ENCODE assay signal across 1 cellular context in the genomic region with DNA sequence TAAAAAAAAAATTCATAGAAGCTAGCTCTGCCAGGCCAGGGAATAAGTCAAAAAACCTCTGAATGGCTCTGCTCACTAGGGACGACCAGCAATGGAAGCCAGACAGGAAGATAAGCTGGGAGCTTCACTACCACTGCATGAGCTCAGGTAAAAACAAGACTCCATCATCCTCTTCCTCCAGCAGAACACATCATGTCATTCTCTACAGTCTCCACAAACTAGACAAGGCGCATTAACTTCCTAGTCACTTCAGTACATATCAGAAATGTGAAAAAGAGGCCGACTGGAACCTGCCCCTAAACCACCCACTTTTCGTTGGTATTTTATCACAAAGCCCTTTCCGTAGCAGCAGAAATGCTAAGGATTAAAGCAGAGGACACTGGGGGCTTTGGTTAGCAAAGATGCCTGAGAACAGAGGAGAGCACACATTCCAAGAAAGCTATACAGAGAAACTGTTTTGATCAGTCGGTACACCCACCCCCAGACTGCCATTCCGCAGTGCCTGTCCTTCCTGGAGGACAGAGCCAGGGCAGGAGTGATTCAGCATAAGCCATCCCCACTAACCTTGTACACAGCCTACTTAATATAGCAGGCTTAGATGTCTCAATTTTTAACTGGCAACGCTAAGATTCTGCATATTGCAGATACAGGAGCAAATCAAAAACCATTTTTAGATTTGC.
TF ChIP-seq lines count a peak whose summit lies in the region.

No MANE protein-coding gene starts in this region.

TF ChIP-seq in K562, 482 proteins besides CTCF, POLR2A, EP300 and RAD21 (continued from another document and continues in another):
- TF ChIP-seq, protein P1, sequence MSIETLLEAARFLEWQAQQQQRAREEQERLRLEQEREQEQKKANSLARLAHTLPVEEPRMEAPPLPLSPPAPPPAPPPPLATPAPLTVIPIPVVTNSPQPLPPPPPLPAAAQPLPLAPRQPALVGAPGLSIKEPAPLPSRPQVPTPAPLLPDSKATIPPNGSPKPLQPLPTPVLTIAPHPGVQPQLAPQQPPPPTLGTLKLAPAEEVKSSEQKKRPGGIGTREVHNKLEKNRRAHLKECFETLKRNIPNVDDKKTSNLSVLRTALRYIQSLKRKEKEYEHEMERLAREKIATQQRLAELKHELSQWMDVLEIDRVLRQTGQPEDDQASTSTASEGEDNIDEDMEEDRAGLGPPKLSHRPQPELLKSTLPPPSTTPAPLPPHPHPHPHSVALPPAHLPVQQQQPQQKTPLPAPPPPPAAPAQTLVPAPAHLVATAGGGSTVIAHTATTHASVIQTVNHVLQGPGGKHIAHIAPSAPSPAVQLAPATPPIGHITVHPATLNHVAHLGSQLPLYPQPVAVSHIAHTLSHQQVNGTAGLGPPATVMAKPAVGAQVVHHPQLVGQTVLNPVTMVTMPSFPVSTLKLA (conservative IDR thresholded peaks at IDR 0.05): no peak; a peak in 1 of 4 replicates
- TF ChIP-seq, protein P2, sequence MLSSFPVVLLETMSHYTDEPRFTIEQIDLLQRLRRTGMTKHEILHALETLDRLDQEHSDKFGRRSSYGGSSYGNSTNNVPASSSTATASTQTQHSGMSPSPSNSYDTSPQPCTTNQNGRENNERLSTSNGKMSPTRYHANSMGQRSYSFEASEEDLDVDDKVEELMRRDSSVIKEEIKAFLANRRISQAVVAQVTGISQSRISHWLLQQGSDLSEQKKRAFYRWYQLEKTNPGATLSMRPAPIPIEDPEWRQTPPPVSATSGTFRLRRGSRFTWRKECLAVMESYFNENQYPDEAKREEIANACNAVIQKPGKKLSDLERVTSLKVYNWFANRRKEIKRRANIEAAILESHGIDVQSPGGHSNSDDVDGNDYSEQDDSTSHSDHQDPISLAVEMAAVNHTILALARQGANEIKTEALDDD (IDR thresholded peaks at IDR 0.05): peak; percentile 84
- TF ChIP-seq PYGO2 (tag; IDR thresholded peaks at IDR 0.05): no peak
- TF ChIP-seq SMARCC2 (IDR thresholded peaks at IDR 0.05; ENCODE audit: low read depth): 0 out of 2 replicates have a peak, but pooled peaks have one; percentile 57
- TF ChIP-seq IFI16 (CRISPR knock-in tag; IDR thresholded peaks at IDR 0.05): no peak
- no peak for TF ChIP-seq ESRRB (CRISPR knock-in tag; IDR thresholded peaks at IDR 0.05; ENCODE audit: borderline replicate concordance)
- TF ChIP-seq NR4A1 (CRISPR knock-in tag; IDR thresholded peaks at IDR 0.05): no peak
- TF ChIP-seq NR4A1 (tag; IDR thresholded peaks at IDR 0.05): no peak
- TF ChIP-seq ZNF785 (CRISPR knock-in tag; IDR thresholded peaks at IDR 0.05): no peak
- TF ChIP-seq RBBP5 (IDR thresholded peaks at IDR 0.05; ENCODE audit: borderline replicate concordance, insufficient read depth, low read length, poor library complexity, severe bottlenecking): peak; percentile 30
- no peak for TF ChIP-seq NUFIP1 (IDR thresholded peaks at IDR 0.05; ENCODE audit: partially characterized antibody)
- no peak for TF ChIP-seq BMI1 (IDR thresholded peaks at IDR 0.05; ENCODE audit: low read length)
- TF ChIP-seq, protein P3, sequence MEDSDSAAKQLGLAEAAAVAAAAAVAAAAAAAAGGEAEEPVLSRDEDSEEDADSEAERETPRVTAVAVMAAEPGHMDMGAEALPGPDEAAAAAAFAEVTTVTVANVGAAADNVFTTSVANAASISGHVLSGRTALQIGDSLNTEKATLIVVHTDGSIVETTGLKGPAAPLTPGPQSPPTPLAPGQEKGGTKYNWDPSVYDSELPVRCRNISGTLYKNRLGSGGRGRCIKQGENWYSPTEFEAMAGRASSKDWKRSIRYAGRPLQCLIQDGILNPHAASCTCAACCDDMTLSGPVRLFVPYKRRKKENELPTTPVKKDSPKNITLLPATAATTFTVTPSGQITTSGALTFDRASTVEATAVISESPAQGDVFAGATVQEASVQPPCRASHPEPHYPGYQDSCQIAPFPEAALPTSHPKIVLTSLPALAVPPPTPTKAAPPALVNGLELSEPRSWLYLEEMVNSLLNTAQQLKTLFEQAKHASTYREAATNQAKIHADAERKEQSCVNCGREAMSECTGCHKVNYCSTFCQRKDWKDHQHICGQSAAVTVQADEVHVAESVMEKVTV (CRISPR knock-in tag; IDR thresholded peaks at IDR 0.05): no peak
- TF ChIP-seq, protein P4, sequence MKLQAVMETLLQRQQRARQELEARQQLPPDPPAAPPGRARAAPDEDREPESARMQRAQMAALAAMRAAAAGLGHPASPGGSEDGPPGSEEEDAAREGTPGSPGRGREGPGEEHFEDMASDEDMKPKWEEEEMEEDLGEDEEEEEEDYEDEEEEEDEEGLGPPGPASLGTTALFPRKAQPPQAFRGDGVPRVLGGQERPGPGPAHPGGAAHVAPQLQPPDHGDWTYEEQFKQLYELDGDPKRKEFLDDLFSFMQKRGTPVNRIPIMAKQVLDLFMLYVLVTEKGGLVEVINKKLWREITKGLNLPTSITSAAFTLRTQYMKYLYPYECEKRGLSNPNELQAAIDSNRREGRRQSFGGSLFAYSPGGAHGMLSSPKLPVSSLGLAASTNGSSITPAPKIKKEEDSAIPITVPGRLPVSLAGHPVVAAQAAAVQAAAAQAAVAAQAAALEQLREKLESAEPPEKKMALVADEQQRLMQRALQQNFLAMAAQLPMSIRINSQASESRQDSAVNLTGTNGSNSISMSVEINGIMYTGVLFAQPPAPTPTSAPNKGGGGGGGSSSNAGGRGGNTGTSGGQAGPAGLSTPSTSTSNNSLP (IDR thresholded peaks at IDR 0.05; ENCODE audit: borderline replicate concordance, low read depth, low read length): no peak
- TF ChIP-seq, protein P5, sequence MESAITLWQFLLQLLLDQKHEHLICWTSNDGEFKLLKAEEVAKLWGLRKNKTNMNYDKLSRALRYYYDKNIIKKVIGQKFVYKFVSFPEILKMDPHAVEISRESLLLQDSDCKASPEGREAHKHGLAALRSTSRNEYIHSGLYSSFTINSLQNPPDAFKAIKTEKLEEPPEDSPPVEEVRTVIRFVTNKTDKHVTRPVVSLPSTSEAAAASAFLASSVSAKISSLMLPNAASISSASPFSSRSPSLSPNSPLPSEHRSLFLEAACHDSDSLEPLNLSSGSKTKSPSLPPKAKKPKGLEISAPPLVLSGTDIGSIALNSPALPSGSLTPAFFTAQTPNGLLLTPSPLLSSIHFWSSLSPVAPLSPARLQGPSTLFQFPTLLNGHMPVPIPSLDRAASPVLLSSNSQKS (CRISPR knock-in tag; IDR thresholded peaks at IDR 0.05): no peak
- TF ChIP-seq, protein P6, sequence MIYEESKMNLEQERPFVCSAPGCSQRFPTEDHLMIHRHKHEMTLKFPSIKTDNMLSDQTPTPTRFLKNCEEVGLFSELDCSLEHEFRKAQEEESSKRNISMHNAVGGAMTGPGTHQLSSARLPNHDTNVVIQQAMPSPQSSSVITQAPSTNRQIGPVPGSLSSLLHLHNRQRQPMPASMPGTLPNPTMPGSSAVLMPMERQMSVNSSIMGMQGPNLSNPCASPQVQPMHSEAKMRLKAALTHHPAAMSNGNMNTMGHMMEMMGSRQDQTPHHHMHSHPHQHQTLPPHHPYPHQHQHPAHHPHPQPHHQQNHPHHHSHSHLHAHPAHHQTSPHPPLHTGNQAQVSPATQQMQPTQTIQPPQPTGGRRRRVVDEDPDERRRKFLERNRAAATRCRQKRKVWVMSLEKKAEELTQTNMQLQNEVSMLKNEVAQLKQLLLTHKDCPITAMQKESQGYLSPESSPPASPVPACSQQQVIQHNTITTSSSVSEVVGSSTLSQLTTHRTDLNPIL (CRISPR knock-in tag; IDR thresholded peaks at IDR 0.05): no peak
- TF ChIP-seq ZNF583 (CRISPR knock-in tag; IDR thresholded peaks at IDR 0.05): no peak
- TF ChIP-seq, protein P7, sequence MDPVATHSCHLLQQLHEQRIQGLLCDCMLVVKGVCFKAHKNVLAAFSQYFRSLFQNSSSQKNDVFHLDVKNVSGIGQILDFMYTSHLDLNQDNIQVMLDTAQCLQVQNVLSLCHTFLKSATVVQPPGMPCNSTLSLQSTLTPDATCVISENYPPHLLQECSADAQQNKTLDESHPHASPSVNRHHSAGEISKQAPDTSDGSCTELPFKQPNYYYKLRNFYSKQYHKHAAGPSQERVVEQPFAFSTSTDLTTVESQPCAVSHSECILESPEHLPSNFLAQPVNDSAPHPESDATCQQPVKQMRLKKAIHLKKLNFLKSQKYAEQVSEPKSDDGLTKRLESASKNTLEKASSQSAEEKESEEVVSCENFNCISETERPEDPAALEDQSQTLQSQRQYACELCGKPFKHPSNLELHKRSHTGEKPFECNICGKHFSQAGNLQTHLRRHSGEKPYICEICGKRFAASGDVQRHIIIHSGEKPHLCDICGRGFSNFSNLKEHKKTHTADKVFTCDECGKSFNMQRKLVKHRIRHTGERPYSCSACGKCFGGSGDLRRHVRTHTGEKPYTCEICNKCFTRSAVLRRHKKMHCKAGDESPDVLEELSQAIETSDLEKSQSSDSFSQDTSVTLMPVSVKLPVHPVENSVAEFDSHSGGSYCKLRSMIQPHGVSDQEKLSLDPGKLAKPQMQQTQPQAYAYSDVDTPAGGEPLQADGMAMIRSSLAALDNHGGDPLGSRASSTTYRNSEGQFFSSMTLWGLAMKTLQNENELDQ (CRISPR knock-in tag; IDR thresholded peaks at IDR 0.05; ENCODE audit: borderline replicate concordance): no peak
- no peak for TF ChIP-seq PCBP2 (IDR thresholded peaks at IDR 0.05; ENCODE audit: low read depth, low read length, poor library complexity, severe bottlenecking)
- TF ChIP-seq ETV6 (IDR thresholded peaks at IDR 0.05; ENCODE audit: borderline replicate concordance in 1 of 2, low read depth in 2 of 2, low read length in 1 of 2): no peak
- no peak for TF ChIP-seq ETV6 (CRISPR knock-in tag; IDR thresholded peaks at IDR 0.05; ENCODE audit: borderline replicate concordance)
- TF ChIP-seq, protein P8, sequence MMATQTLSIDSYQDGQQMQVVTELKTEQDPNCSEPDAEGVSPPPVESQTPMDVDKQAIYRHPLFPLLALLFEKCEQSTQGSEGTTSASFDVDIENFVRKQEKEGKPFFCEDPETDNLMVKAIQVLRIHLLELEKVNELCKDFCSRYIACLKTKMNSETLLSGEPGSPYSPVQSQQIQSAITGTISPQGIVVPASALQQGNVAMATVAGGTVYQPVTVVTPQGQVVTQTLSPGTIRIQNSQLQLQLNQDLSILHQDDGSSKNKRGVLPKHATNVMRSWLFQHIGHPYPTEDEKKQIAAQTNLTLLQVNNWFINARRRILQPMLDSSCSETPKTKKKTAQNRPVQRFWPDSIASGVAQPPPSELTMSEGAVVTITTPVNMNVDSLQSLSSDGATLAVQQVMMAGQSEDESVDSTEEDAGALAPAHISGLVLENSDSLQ (IDR thresholded peaks at IDR 0.05): 0 out of 2 replicates have a peak, but pooled peaks have one; percentile 18
- no peak for TF ChIP-seq STAT5B (CRISPR knock-in tag; IDR thresholded peaks at IDR 0.05)
- TF ChIP-seq SETDB1 (IDR thresholded peaks at IDR 0.05; ENCODE audit: low read length): no peak
- TF ChIP-seq XRCC4 (IDR thresholded peaks at IDR 0.05; ENCODE audit: extremely low read depth, insufficient read depth, insufficient read length): no peak
- 0 out of 2 replicates have a peak, but pooled peaks have one; percentile 36 for TF ChIP-seq ESRRA (IDR thresholded peaks at IDR 0.05; ENCODE audit: borderline replicate concordance, low read depth)
- TF ChIP-seq HMG20B (CRISPR knock-in tag; IDR thresholded peaks at IDR 0.05): no peak
- TF ChIP-seq, protein P9, sequence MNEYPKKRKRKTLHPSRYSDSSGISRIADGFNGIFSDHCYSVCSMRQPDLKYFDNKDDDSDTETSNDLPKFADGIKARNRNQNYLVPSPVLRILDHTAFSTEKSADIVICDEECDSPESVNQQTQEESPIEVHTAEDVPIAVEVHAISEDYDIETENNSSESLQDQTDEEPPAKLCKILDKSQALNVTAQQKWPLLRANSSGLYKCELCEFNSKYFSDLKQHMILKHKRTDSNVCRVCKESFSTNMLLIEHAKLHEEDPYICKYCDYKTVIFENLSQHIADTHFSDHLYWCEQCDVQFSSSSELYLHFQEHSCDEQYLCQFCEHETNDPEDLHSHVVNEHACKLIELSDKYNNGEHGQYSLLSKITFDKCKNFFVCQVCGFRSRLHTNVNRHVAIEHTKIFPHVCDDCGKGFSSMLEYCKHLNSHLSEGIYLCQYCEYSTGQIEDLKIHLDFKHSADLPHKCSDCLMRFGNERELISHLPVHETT (CRISPR knock-in tag; conservative IDR thresholded peaks at IDR 0.05 in 1 of 2, IDR thresholded peaks at IDR 0.05 in 1 of 2): peak in 1 of 2 experiments; percentile 32; a peak in 1 of 4 replicates
- peak; percentile 50 for TF ChIP-seq TEAD4 (IDR thresholded peaks at IDR 0.05; ENCODE audit: low read length)
- TF ChIP-seq TEAD4 (CRISPR knock-in tag; IDR thresholded peaks at IDR 0.05; ENCODE audit: borderline replicate concordance): no peak
- 0 out of 2 replicates have a peak, but pooled peaks have one; percentile 51 for TF ChIP-seq SMARCA4 (IDR thresholded peaks at IDR 0.05)
- TF ChIP-seq OTX1 (CRISPR knock-in tag; IDR thresholded peaks at IDR 0.05): no peak
- TF ChIP-seq SIRT6 (IDR thresholded peaks at IDR 0.05; ENCODE audit: low read depth, low read length): no peak
- TF ChIP-seq FOSL1 (tag; conservative IDR thresholded peaks at IDR 0.05): peak; percentile 49
- TF ChIP-seq, protein P10, sequence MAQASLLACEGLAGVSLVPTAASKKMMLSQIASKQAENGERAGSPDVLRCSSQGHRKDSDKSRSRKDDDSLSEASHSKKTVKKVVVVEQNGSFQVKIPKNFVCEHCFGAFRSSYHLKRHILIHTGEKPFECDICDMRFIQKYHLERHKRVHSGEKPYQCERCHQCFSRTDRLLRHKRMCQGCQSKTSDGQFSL (CRISPR knock-in tag; IDR thresholded peaks at IDR 0.05): no peak
- TF ChIP-seq, protein P10 (tag; IDR thresholded peaks at IDR 0.05): no peak
- TF ChIP-seq ERF (CRISPR knock-in tag; IDR thresholded peaks at IDR 0.05): 0 out of 2 replicates have a peak, but pooled peaks have one; percentile 4
- TF ChIP-seq ZNF589 (CRISPR knock-in tag; IDR thresholded peaks at IDR 0.05; ENCODE audit: low read depth): no peak
- peak; percentile 32; the same call in 1 of the 2 replicates for TF ChIP-seq CTBP1 (IDR thresholded peaks at IDR 0.05; ENCODE audit: borderline replicate concordance)
- peak; percentile 81 for TF ChIP-seq MAFG (tag; conservative IDR thresholded peaks at IDR 0.05)
- no peak for TF ChIP-seq SLC30A9 (CRISPR knock-in tag; IDR thresholded peaks at IDR 0.05)
- no peak for TF ChIP-seq GTF2F1 (IDR thresholded peaks at IDR 0.05; ENCODE audit: low read depth, low read length)
- TF ChIP-seq DPF2 (IDR thresholded peaks at IDR 0.05): peak; percentile 60; the same call in 1 of the 2 replicates
- no peak for TF ChIP-seq ARHGAP35 (IDR thresholded peaks at IDR 0.05; ENCODE audit: partially characterized antibody)
- TF ChIP-seq SREBF2 (CRISPR knock-in tag; IDR thresholded peaks at IDR 0.05): no peak
- TF ChIP-seq ARID2 (IDR thresholded peaks at IDR 0.05): no peak
- TF ChIP-seq ZNF79 (CRISPR knock-in tag; IDR thresholded peaks at IDR 0.05; ENCODE audit: low read depth): no peak
- TF ChIP-seq NFE2 (IDR thresholded peaks at IDR 0.05; ENCODE audit: low read depth): peak; percentile 96
- peak; percentile 73 for TF ChIP-seq MAFK (IDR thresholded peaks at IDR 0.05; ENCODE audit: low read length)
- 0 out of 2 replicates have a peak, but pooled peaks have one; percentile 17 for TF ChIP-seq PML (IDR thresholded peaks at IDR 0.05; ENCODE audit: low read length)
- no peak for TF ChIP-seq RUNX1 (IDR thresholded peaks at IDR 0.05; ENCODE audit: low read depth)
- TF ChIP-seq CC2D1A (IDR thresholded peaks at IDR 0.05): no peak
- peak; percentile 81 for TF ChIP-seq HDGF (IDR thresholded peaks at IDR 0.05)
- TF ChIP-seq HMGN3 (IDR thresholded peaks at IDR 0.05; ENCODE audit: borderline replicate concordance, extremely low read depth, insufficient read length, low read depth, low read length): no peak
